In genomic region chr7:125561006-125561405, GRCh38 we compare ENCODE assay signal across 1 cellular context.
TF ChIP-seq lines count a peak whose summit lies in the region.

No MANE protein-coding gene starts in this region.

TF ChIP-seq in GM12878, 131 proteins besides CTCF, POLR2A, EP300 and RAD21:
- TF ChIP-seq ZBTB33 (IDR thresholded peaks at IDR 0.05), result no peak
- TF ChIP-seq CEBPZ (IDR thresholded peaks at IDR 0.05; ENCODE audit: low read depth, low read length), result no peak
- TF ChIP-seq, protein P1, sequence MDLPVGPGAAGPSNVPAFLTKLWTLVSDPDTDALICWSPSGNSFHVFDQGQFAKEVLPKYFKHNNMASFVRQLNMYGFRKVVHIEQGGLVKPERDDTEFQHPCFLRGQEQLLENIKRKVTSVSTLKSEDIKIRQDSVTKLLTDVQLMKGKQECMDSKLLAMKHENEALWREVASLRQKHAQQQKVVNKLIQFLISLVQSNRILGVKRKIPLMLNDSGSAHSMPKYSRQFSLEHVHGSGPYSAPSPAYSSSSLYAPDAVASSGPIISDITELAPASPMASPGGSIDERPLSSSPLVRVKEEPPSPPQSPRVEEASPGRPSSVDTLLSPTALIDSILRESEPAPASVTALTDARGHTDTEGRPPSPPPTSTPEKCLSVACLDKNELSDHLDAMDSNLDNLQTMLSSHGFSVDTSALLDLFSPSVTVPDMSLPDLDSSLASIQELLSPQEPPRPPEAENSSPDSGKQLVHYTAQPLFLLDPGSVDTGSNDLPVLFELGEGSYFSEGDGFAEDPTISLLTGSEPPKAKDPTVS (IDR thresholded peaks at IDR 0.05; ENCODE audit: low read depth, low read length), result no peak
- TF ChIP-seq TARDBP (IDR thresholded peaks at IDR 0.05; ENCODE audit: borderline replicate concordance), result no peak
- no peak for TF ChIP-seq ASH2L (IDR thresholded peaks at IDR 0.05; ENCODE audit: borderline replicate concordance, low read depth)
- no peak for TF ChIP-seq SIX5 (IDR thresholded peaks at IDR 0.05; ENCODE audit: low read depth, low read length, severe bottlenecking)
- TF ChIP-seq BHLHE40 (IDR thresholded peaks at IDR 0.05; ENCODE audit: borderline replicate concordance in 1 of 2, low read depth in 2 of 2, low read length in 1 of 2), result 0 out of 4 replicates have a peak, but pooled peaks of 1 of the 2 experiments have one; percentile 14
- TF ChIP-seq IKZF2 (IDR thresholded peaks at IDR 0.05), result 0 out of 4 replicates have a peak, but pooled peaks of 1 of the 2 experiments have one; percentile 9
- TF ChIP-seq TAF1 (IDR thresholded peaks at IDR 0.05; ENCODE audit: borderline replicate concordance, low read depth, low read length), result no peak
- TF ChIP-seq YBX1 (IDR thresholded peaks at IDR 0.05), result no peak
TF ChIP-seq in GM12878: peak in this region for 2.
